In genomic region chr3:52685285-52685704, GRCh38 we compare ENCODE assay signal across 8 cellular contexts.
A peak's percentile ranks its signal among the peaks of the same experiment; 100 is the strongest.
DNase-seq lines count a peak whose midpoint lies in the region; ATAC-seq lines count a peak whose summit lies in the region.

No MANE protein-coding gene starts in this region.

- H3K79me2 ChIP-seq in ACC112 (ENCODE audit: control insufficient read depth, insufficient read depth, low read length, unreplicated experiment), result peaks cover 90% of the 10 kb centered on the region

- peaks cover 40% of the 10 kb centered on the region for H3K36me3 ChIP-seq in ACC112 (ENCODE audit: insufficient read depth, low read length)

- ATAC-seq in GM18867 (IDR thresholded peaks at IDR 0.05; ENCODE audit: unreplicated experiment) (peak; percentile 75), HG03095 (IDR thresholded peaks at IDR 0.05; ENCODE audit: unreplicated experiment) (peak; percentile 70)

- H3K4me1 ChIP-seq in ACC112 (ENCODE audit: control insufficient read depth, insufficient read depth, low read length, unreplicated experiment), result peaks cover 53% of the 10 kb centered on the region

- peak overlapping the region; percentile 87 for H3K27ac ChIP-seq in ACC112 (ENCODE audit: low read depth, low read length)

- H2AFZ ChIP-seq in ACC112 (ENCODE audit: low read length, unreplicated experiment), result no peak overlapping the region

- DNase-seq in NCI-H2196 treated with DMSO at 0.1 percent for 48 hours (lab: John Stamatoyannopoulos, UW; ENCODE audit: unreplicated experiment), result peak; percentile 43
- DNase-seq in activated CD4-positive, CD25-positive, alpha-beta regulatory T cell (lab: John Stamatoyannopoulos, UW), result peak; percentile 38 to 68 (median 47)
- peak; percentile 69 for DNase-seq in cerebellar cortex (ENCODE audit: low spot score)
- peak; percentile 59 for DNase-seq in kidney glomerular epithelial cell (lab: John Stamatoyannopoulos, UW)
- peak; percentile 36 to 56 for DNase-seq in stimulated activated CD4-positive, alpha-beta T cell treated with anti-CD3 and anti-CD28 coated beads, Interleukin-1b, Interleukin-23, amount 100 ng/mL, for 1 hour (ENCODE audit: low read depth in 2 of 2)

- H3K4me3 ChIP-seq in ACC112 (ENCODE audit: low read depth, low read length), result peak overlapping the region; percentile 80

- H3K27me3 ChIP-seq in ACC112 (ENCODE audit: insufficient read depth, low read length), result no peaks in the 10 kb centered on the region

Comparison
In these comparisons a context has a peak if more than half of its experiments do, and no peak if none do; other contexts are left out.
1. Peak in every context shown above with its lines: DNase-seq, ATAC-seq, H3K4me3 ChIP-seq and H3K27ac ChIP-seq.